In the genomic region with DNA sequence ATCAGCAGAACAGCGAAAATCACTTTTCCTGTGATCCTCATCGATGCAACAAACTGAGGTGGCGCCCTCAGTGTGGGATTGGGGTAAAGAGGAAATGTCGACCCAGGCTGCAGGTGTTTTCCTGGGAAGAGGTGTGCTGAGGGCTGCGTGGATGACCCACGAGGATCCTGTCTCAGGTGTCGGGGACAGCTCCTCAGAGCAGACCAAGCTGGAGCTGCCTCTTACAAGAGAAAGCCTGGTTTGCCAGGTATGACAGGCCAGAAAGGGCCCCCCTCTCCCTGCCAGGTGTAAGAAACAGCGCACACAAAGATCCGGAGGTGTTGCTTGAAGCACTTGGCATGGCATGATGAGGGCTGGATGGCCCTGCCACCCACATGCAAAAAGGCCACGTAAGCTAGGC, we compare ENCODE assay signal across 1 cellular context.
TF ChIP-seq lines count a peak whose summit lies in the region.

No MANE protein-coding gene starts in this region.

TF ChIP-seq in K562, 482 proteins besides CTCF, POLR2A, EP300 and RAD21 (continued from another document):
- TF ChIP-seq ZNF740 (CRISPR knock-in tag; IDR thresholded peaks at IDR 0.05) (0 out of 2 replicates have a peak, but pooled peaks have one; percentile 31), ZNF740 (tag; IDR thresholded peaks at IDR 0.05) (no peak), FOXP1 (CRISPR knock-in tag; IDR thresholded peaks at IDR 0.05) (no peak), ZNF212 (CRISPR knock-in tag; IDR thresholded peaks at IDR 0.05) (no peak), RBM22 (IDR thresholded peaks at IDR 0.05; ENCODE audit: low read depth, low read length, poor library complexity, severe bottlenecking) (no peak)
